ENCODE assay signal across 9 cellular contexts in genomic region chr15:45573961-45574629, GRCh38. TPM values are rescaled to one million over a fixed set of nuclear protein-coding genes. Genes with fewer than 3 reads are reported as not detected.
A peak's percentile ranks its signal among the peaks of the same experiment; 100 is the strongest.
DNase-seq lines count a peak whose midpoint lies in the region; ATAC-seq and TF ChIP-seq lines count a peak whose summit lies in the region.
"Had no signal": no experiment of that assay in that cellular context is flagged by ENCODE, and none has a peak within 500 bp of the region (broad histone marks: within the 10 kb centered on the region; RNA-seq: fewer than 3 reads in every experiment).

No MANE protein-coding gene starts in this region.

- no peak overlapping the region for H4K91ac ChIP-seq in trophoblast cell (ENCODE audit: low read depth, low read length)

- no peak overlapping the region for H3K27ac Mint-ChIP-seq in effector memory CD8-positive, alpha-beta T cell

- H3K23ac ChIP-seq in trophoblast cell (ENCODE audit: low read length) = no peak overlapping the region

- no peak overlapping the region for H3K9ac ChIP-seq in NT2/D1 (ENCODE audit: insufficient read length, low read depth)
- no peak overlapping the region for H3K9ac ChIP-seq in trophoblast cell (ENCODE audit: low read length)

- H3K27ac ChIP-seq in trophoblast cell (ENCODE audit: low read depth, low read length) = no peak overlapping the region
- H3K27ac ChIP-seq in aorta (ENCODE audit: low read depth in 1 of 2, low read length in 2 of 2) = no peak overlapping the region

- H3K4me3 Mint-ChIP-seq in effector memory CD8-positive, alpha-beta T cell = no peak overlapping the region

- no peaks in the 10 kb centered on the region for H3K4me1 Mint-ChIP-seq in effector memory CD8-positive, alpha-beta T cell (ENCODE audit: low read depth in 2 of 2)

- H3K36me3 ChIP-seq in NT2/D1 (ENCODE audit: insufficient read depth, insufficient read length, low read length) = no peaks in the 10 kb centered on the region
- no peaks in the 10 kb centered on the region for H3K36me3 ChIP-seq in trophoblast cell (ENCODE audit: control insufficient read depth in 1 of 2, insufficient read depth in 2 of 2, low read length in 2 of 2)
- no peaks in the 10 kb centered on the region for H3K36me3 ChIP-seq in aorta (ENCODE audit: control insufficient read depth in 1 of 2, insufficient read depth in 2 of 2, low read length in 1 of 2)

- H3K4me3 ChIP-seq in NT2/D1 (ENCODE audit: insufficient read length, low read depth) (no peak overlapping the region), trophoblast cell (ENCODE audit: low read depth, low read length) (no peak overlapping the region), aorta (ENCODE audit: low read length in 2 of 2) (no peak overlapping the region)

- H2BK12ac ChIP-seq in trophoblast cell (ENCODE audit: low read length) = no peak overlapping the region

- intact Hi-C loops in aorta (cut with DNase I) = no loop called here

- peaks cover 2% of the 10 kb centered on the region for H3K36me3 Mint-ChIP-seq in effector memory CD8-positive, alpha-beta T cell (ENCODE audit: insufficient read depth)

- H2AFZ ChIP-seq in trophoblast cell (ENCODE audit: insufficient read depth, low read length, poor library complexity) = no peak overlapping the region

- H3K9me3 ChIP-seq in NT2/D1 (ENCODE audit: insufficient read depth, low read length) = peaks cover 8% of the 10 kb centered on the region; the same call in 1 of the 2 replicates
- H3K9me3 ChIP-seq in trophoblast cell (ENCODE audit: insufficient read depth, low read depth, low read length) = peaks cover 2% of the 10 kb centered on the region
- peaks cover 4% of the 10 kb centered on the region for H3K9me3 ChIP-seq in aorta (ENCODE audit: control insufficient read depth, low read length)

- H3K79me1 ChIP-seq in trophoblast cell (ENCODE audit: low read length) = no peaks in the 10 kb centered on the region

- peak overlapping the region; percentile 14 for H3K4me2 ChIP-seq in trophoblast cell (ENCODE audit: low read length)

- no peak overlapping the region for H3K18ac ChIP-seq in trophoblast cell (ENCODE audit: low read length)

- no peaks in the 10 kb centered on the region for H3K4me1 ChIP-seq in NT2/D1 (ENCODE audit: insufficient read depth, insufficient read length)
- H3K4me1 ChIP-seq in trophoblast cell (ENCODE audit: control insufficient read depth in 1 of 2, insufficient read depth in 2 of 2, low read length in 2 of 2) = peaks cover 0 to 2% of the 10 kb centered on the region in 2 experiments
- no peaks in the 10 kb centered on the region for H3K4me1 ChIP-seq in aorta (ENCODE audit: control insufficient read depth in 1 of 2, insufficient read depth in 2 of 2, low read length in 2 of 2)

- DNase-seq in SIG-M5 treated with dmso at 0.1 percent for 504 hours (lab: John Stamatoyannopoulos, UW; ENCODE audit: unreplicated experiment) (peak; percentile 17), SIG-M5 (lab: John Stamatoyannopoulos, UW) (no peak), NT2/D1 (ENCODE audit: low read depth, low spot score) (peak; percentile 25), trophoblast cell (peak; percentile 6 to 39), GM13976 (ENCODE audit: low spot score) (no peak), aorta (no peak)
- peak in 1 of 3 experiments; percentile 7 for DNase-seq in effector memory CD8-positive, alpha-beta T cell

- no peak overlapping the region for H2BK120ac ChIP-seq in trophoblast cell (ENCODE audit: insufficient read depth, low read length, poor library complexity)

- H3K4ac ChIP-seq in trophoblast cell (ENCODE audit: low read depth, low read length) = no peak overlapping the region

- no peak for TF ChIP-seq CTCF in GM13976 (IDR thresholded peaks at IDR 0.05; ENCODE audit: borderline replicate concordance, control extremely low read depth, extremely low read depth, insufficient read depth, missing control alignments)

- peaks cover 28 to 58% of the 10 kb centered on the region in 2 donors for H3K27me3 Mint-ChIP-seq in effector memory CD8-positive, alpha-beta T cell

- H4K12ac ChIP-seq in trophoblast cell (ENCODE audit: low read depth, low read length) = no peak overlapping the region

- WGBS in trophoblast cell (ENCODE audit: extremely low coverage, insufficient coverage, insufficient read length) = no CpG with 5 or more reads among the region's 7 CpGs
- WGBS in aorta, 2 donors = 67 to 72% methylated on average over 7 of the region's 7 CpGs

- H2BK5ac ChIP-seq in trophoblast cell (ENCODE audit: low read depth, low read length, poor library complexity) = no peak overlapping the region

- H4K8ac ChIP-seq in trophoblast cell (ENCODE audit: low read depth, low read length) = no peak overlapping the region

- no peaks in the 10 kb centered on the region for H3K79me2 ChIP-seq in trophoblast cell (ENCODE audit: control insufficient read depth, insufficient read depth, low read length, poor library complexity)

- no peak overlapping the region for H3K14ac ChIP-seq in trophoblast cell (ENCODE audit: low read length)

- peak; percentile 50 for ATAC-seq in effector memory CD8-positive, alpha-beta T cell (replicated peaks)
- ATAC-seq in aorta (ENCODE audit: low FRiP score) (no peak), GM19467 (IDR thresholded peaks at IDR 0.05; ENCODE audit: unreplicated experiment) (no peak)
- ATAC-seq: left lobe of liver had no signal

- no peak overlapping the region for H2AK5ac ChIP-seq in trophoblast cell (ENCODE audit: low read length)

- no peaks in the 10 kb centered on the region for H3K9me3 Mint-ChIP-seq in effector memory CD8-positive, alpha-beta T cell

- H3K27me3 ChIP-seq in NT2/D1 (ENCODE audit: insufficient read depth, insufficient read length) (no peaks in the 10 kb centered on the region), trophoblast cell (ENCODE audit: insufficient read depth, low read length) (no peaks in the 10 kb centered on the region), aorta (ENCODE audit: control insufficient read depth in 1 of 2, insufficient read depth in 2 of 2, low read length in 1 of 2) (no peaks in the 10 kb centered on the region)

- in situ Hi-C loops in GM13976 (cut with MboI; ENCODE audit: low sequenced_read_pairs, unreplicated experiment) = no loop called here

RNA-seq across cellular contexts. Expression of gene BLOC1S6, which starts 13.1 kb away (rescaled TPM):
- polyA plus RNA-seq in trophoblast cell (2013) = 17.4 and 17.8 TPM in 2 replicates
- total RNA-seq in aorta = 10 to 100 TPM; 46.8 to 47.3 TPM
- polyA plus RNA-seq in aorta = 10 to 100 TPM; 24.9 to 45.6 TPM

RNA-seq across cellular contexts. Expression of gene SLC30A4, which starts 51.5 kb away (rescaled TPM):
- 0.36 and 0.42 TPM in 2 replicates for polyA plus RNA-seq in trophoblast cell (2013)
- total RNA-seq in aorta = 10 to 100 TPM in 1 of 2 donors, 1 to 10 TPM in 1; 8.2 to 10.2 TPM
- 1 to 10 TPM; 3.7 to 6.3 TPM for polyA plus RNA-seq in aorta

Comparison
In these comparisons a context has a peak if more than half of its experiments do, and no peak if none do; other contexts are left out.
1. DNase-seq: peak in SIG-M5 treated with dmso at 0.1 percent for 504 hours (single experiment), NT2/D1 (single experiment) and trophoblast cell (2 of 2); none in SIG-M5 (single experiment), GM13976 (single experiment) and aorta (0 of 2).